ENCODE assay signal across 1 cellular context in the genomic region with DNA sequence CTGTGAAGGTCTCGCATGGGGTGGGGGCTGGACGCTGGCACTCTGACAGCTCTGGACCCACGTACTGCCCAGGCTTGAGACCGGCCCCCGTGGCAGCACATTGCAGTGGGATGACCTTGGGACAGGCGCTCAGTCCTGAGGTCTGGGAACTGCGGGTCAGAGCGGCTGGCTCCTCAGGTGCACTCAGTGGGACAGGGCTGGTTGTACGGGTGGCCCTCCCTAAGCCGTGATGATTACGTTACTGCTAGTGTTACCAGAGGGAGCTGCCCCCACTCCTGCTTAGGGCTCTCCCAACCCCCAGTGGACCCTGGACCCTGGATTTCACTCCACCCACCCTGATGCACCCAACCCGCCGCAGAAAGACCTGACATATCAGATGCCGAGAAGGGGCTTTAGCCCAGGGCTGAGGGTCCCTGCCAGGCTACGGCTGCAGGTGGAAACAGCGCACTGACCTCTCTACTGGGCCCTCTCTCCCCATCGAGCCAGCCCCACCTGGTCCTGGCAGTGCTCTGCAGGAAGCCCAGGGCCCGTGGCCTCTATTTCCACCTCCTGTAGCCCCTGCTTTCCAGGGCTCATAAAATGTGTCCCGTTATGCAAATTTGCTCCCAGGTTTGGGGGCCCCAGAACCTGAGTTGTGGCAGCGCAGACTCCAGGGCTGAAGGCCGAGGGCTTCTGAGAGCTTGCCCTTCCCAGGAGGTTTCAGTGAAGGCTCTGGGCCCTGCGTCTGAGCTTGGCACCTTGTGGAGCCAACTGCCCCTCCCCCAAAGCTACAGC.
TF ChIP-seq lines count a peak whose summit lies in the region.

No MANE protein-coding gene starts in this region.

TF ChIP-seq in HepG2, 621 proteins besides CTCF, POLR2A, EP300 and RAD21 (continued from another document and continues in another):
- peak; percentile 53; the same call in 1 of the 2 replicates for TF ChIP-seq HDAC2 (CRISPR knock-in tag; IDR thresholded peaks at IDR 0.05)
- no peak for TF ChIP-seq PAWR (CRISPR knock-in tag; IDR thresholded peaks at IDR 0.05; ENCODE audit: borderline replicate concordance)
- no peak for TF ChIP-seq SP2 (CRISPR knock-in tag; IDR thresholded peaks at IDR 0.05)
- TF ChIP-seq, protein P1, sequence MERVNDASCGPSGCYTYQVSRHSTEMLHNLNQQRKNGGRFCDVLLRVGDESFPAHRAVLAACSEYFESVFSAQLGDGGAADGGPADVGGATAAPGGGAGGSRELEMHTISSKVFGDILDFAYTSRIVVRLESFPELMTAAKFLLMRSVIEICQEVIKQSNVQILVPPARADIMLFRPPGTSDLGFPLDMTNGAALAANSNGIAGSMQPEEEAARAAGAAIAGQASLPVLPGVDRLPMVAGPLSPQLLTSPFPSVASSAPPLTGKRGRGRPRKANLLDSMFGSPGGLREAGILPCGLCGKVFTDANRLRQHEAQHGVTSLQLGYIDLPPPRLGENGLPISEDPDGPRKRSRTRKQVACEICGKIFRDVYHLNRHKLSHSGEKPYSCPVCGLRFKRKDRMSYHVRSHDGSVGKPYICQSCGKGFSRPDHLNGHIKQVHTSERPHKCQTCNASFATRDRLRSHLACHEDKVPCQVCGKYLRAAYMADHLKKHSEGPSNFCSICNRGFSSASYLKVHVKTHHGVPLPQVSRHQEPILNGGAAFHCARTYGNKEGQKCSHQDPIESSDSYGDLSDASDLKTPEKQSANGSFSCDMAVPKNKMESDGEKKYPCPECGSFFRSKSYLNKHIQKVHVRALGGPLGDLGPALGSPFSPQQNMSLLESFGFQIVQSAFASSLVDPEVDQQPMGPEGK (CRISPR knock-in tag; IDR thresholded peaks at IDR 0.05): peak; percentile 51; the same call in 1 of the 2 replicates
- TF ChIP-seq ZNF253 (CRISPR knock-in tag; IDR thresholded peaks at IDR 0.05; ENCODE audit: borderline replicate concordance): no peak
- no peak for TF ChIP-seq TFAP4 (IDR thresholded peaks at IDR 0.05; ENCODE audit: borderline replicate concordance, low read depth)
- TF ChIP-seq ZNF350 (CRISPR knock-in tag; IDR thresholded peaks at IDR 0.05; ENCODE audit: borderline replicate concordance, low read depth): peak; percentile 30; the same call in 1 of the 2 replicates
- 0 out of 2 replicates have a peak, but pooled peaks have one; percentile 8 for TF ChIP-seq RELA (CRISPR knock-in tag; IDR thresholded peaks at IDR 0.05)
- TF ChIP-seq, protein P2, sequence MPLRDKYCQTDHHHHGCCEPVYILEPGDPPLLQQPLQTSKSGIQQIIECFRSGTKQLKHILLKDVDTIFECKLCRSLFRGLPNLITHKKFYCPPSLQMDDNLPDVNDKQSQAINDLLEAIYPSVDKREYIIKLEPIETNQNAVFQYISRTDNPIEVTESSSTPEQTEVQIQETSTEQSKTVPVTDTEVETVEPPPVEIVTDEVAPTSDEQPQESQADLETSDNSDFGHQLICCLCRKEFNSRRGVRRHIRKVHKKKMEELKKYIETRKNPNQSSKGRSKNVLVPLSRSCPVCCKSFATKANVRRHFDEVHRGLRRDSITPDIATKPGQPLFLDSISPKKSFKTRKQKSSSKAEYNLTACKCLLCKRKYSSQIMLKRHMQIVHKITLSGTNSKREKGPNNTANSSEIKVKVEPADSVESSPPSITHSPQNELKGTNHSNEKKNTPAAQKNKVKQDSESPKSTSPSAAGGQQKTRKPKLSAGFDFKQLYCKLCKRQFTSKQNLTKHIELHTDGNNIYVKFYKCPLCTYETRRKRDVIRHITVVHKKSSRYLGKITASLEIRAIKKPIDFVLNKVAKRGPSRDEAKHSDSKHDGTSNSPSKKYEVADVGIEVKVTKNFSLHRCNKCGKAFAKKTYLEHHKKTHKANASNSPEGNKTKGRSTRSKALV (CRISPR knock-in tag; IDR thresholded peaks at IDR 0.05): 0 out of 2 replicates have a peak, but pooled peaks have one; percentile 38
- TF ChIP-seq ZNF333 (CRISPR knock-in tag; IDR thresholded peaks at IDR 0.05; ENCODE audit: borderline replicate concordance): peak; percentile 39; the same call in 1 of the 2 replicates
- peak; percentile 40; the same call in 1 of the 2 replicates for TF ChIP-seq ZNF232 (CRISPR knock-in tag; IDR thresholded peaks at IDR 0.05; ENCODE audit: borderline replicate concordance)
- no peak for TF ChIP-seq ZNF580 (CRISPR knock-in tag; IDR thresholded peaks at IDR 0.05; ENCODE audit: borderline replicate concordance, low read depth)
- no peak for TF ChIP-seq ZNF780A (CRISPR knock-in tag; IDR thresholded peaks at IDR 0.05)
- TF ChIP-seq, protein P3, sequence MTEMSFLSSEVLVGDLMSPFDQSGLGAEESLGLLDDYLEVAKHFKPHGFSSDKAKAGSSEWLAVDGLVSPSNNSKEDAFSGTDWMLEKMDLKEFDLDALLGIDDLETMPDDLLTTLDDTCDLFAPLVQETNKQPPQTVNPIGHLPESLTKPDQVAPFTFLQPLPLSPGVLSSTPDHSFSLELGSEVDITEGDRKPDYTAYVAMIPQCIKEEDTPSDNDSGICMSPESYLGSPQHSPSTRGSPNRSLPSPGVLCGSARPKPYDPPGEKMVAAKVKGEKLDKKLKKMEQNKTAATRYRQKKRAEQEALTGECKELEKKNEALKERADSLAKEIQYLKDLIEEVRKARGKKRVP (CRISPR knock-in tag; IDR thresholded peaks at IDR 0.05): no peak
- no peak for TF ChIP-seq THRA (CRISPR knock-in tag; IDR thresholded peaks at IDR 0.05; ENCODE audit: borderline replicate concordance)
- TF ChIP-seq ISL2 (CRISPR knock-in tag; IDR thresholded peaks at IDR 0.05): no peak
- TF ChIP-seq HIVEP1 (CRISPR knock-in tag; IDR thresholded peaks at IDR 0.05): 0 out of 2 replicates have a peak, but pooled peaks have one; percentile 36
- no peak for TF ChIP-seq KDM3A (CRISPR knock-in tag; IDR thresholded peaks at IDR 0.05; ENCODE audit: low read depth)
- TF ChIP-seq ZBTB3 (CRISPR knock-in tag; IDR thresholded peaks at IDR 0.05; ENCODE audit: borderline replicate concordance, low read depth): no peak
- TF ChIP-seq CC2D1A (CRISPR knock-in tag; IDR thresholded peaks at IDR 0.05): no peak
- TF ChIP-seq, protein P4, sequence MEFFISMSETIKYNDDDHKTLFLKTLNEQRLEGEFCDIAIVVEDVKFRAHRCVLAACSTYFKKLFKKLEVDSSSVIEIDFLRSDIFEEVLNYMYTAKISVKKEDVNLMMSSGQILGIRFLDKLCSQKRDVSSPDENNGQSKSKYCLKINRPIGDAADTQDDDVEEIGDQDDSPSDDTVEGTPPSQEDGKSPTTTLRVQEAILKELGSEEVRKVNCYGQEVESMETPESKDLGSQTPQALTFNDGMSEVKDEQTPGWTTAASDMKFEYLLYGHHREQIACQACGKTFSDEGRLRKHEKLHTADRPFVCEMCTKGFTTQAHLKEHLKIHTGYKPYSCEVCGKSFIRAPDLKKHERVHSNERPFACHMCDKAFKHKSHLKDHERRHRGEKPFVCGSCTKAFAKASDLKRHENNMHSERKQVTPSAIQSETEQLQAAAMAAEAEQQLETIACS (CRISPR knock-in tag; IDR thresholded peaks at IDR 0.05): no peak
- TF ChIP-seq MTA1 (CRISPR knock-in tag; IDR thresholded peaks at IDR 0.05; ENCODE audit: borderline replicate concordance): peak; percentile 11; the same call in 1 of the 2 replicates
- no peak for TF ChIP-seq AGO1 (IDR thresholded peaks at IDR 0.05; ENCODE audit: low read depth, low read length, poor library complexity, severe bottlenecking)
- no peak for TF ChIP-seq SMAD3 (CRISPR knock-in tag; IDR thresholded peaks at IDR 0.05)
- TF ChIP-seq PAXIP1 (CRISPR knock-in tag; conservative IDR thresholded peaks at IDR 0.05): peak; percentile 61
- TF ChIP-seq SP5 (CRISPR knock-in tag; IDR thresholded peaks at IDR 0.05; ENCODE audit: borderline replicate concordance, low read depth): no peak
- no peak for TF ChIP-seq ZNF513 (CRISPR knock-in tag; conservative IDR thresholded peaks at IDR 0.05)
- no peak for TF ChIP-seq PHF20 (CRISPR knock-in tag; IDR thresholded peaks at IDR 0.05)
- TF ChIP-seq ZNF709 (CRISPR knock-in tag; IDR thresholded peaks at IDR 0.05): no peak
- TF ChIP-seq GTF3A (CRISPR knock-in tag; conservative IDR thresholded peaks at IDR 0.05): no peak
- peak; percentile 68; the same call in 1 of the 2 replicates for TF ChIP-seq RFXAP (CRISPR knock-in tag; IDR thresholded peaks at IDR 0.05; ENCODE audit: borderline replicate concordance)
- no peak for TF ChIP-seq MEIS2 (CRISPR knock-in tag; IDR thresholded peaks at IDR 0.05)
- TF ChIP-seq, protein P5, sequence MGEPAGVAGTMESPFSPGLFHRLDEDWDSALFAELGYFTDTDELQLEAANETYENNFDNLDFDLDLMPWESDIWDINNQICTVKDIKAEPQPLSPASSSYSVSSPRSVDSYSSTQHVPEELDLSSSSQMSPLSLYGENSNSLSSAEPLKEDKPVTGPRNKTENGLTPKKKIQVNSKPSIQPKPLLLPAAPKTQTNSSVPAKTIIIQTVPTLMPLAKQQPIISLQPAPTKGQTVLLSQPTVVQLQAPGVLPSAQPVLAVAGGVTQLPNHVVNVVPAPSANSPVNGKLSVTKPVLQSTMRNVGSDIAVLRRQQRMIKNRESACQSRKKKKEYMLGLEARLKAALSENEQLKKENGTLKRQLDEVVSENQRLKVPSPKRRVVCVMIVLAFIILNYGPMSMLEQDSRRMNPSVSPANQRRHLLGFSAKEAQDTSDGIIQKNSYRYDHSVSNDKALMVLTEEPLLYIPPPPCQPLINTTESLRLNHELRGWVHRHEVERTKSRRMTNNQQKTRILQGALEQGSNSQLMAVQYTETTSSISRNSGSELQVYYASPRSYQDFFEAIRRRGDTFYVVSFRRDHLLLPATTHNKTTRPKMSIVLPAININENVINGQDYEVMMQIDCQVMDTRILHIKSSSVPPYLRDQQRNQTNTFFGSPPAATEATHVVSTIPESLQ (CRISPR knock-in tag; conservative IDR thresholded peaks at IDR 0.05): no peak
- TF ChIP-seq ASH2L (IDR thresholded peaks at IDR 0.05; ENCODE audit: insufficient read length, low read depth, low read length): no peak
- TF ChIP-seq ZFAT (CRISPR knock-in tag; conservative IDR thresholded peaks at IDR 0.05): no peak
- TF ChIP-seq LBX2 (CRISPR knock-in tag; IDR thresholded peaks at IDR 0.05; ENCODE audit: borderline replicate concordance): peak; percentile 55; the same call in 1 of the 2 replicates
